Comparison of ENCODE assay signal across 11 cellular contexts in the genomic region with DNA sequence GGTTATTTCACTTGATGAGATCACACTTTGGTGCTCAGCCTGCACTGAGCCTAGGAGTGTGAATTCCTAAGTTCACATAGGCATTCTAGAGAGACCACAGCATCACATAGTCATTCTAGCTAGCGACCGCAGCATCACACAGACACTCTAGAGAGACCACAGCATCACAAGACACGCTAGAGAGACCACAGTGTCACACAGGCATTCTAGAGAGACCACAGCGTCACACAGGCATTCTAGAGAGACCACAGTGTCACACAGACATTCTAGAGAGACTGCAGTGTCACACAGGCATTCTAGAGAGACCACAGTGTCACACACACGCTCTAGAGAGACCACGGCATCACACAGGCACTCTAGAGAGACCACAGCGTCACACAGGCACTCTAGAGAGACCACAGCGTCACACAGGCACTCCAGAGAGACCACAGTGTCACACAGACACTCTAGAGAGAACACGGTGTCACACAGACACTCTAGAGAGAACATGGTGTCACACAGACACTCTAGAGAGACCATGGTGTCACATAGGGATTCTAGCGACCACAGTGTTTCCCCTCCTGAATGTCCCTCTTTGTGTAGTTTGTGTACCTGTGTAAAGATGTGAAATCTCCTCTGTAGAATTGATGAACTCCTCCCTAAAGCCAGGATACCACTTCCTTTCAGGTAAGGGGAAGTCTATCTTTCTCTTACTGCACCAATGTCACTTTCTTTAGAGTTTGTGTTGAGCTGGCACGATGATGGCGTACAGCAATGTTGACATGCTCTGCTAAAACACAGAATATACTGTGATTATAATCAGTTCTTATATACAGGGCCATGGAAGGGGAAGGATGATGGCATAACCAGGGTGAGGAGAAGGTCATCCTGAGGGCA.
DNase-seq lines count a peak whose midpoint lies in the region; ATAC-seq and TF ChIP-seq lines count a peak whose summit lies in the region.
"Had no signal": no experiment of that assay in that cellular context is flagged by ENCODE, and none has a peak within 500 bp of the region (broad histone marks: within the 10 kb centered on the region; RNA-seq: fewer than 3 reads in every experiment).

No MANE protein-coding gene starts in this region.

- ATAC-seq in GM19035 (IDR thresholded peaks at IDR 0.05; ENCODE audit: unreplicated experiment) (no peak), GM19455 (IDR thresholded peaks at IDR 0.05; ENCODE audit: unreplicated experiment) (no peak)

- DNase-seq in activated effector memory CD4-positive, alpha-beta T cell treated with Interleukin-2 at 50 U/mL for 16 hours: peak; percentile 10
- no peak for DNase-seq in activated effector memory CD4-positive, alpha-beta T cell treated with anti-CD3 and anti-CD28 coated beads, Interleukin-2, amount 50 U/mL, for 16 hours
- DNase-seq in SW480 (ENCODE audit: low spot score) (peak; percentile 14), HEK293T (ENCODE audit: extremely low spot score) (no peak)
- DNase-seq in central memory CD4-positive, alpha-beta T cell: peak; percentile 29
- peak; percentile 36 for DNase-seq in stimulated activated naive CD4-positive, alpha-beta T cell treated with Interleukin-2 at 50 U/mL for 16 hours (lab: John Stamatoyannopoulos, UW)
- DNase-seq: foreskin fibroblast, NCI-H345, Right ventricle myocardium superior had no signal

- POLR2A ChIA-PET in HEK293T (lab: Yijun Ruan, JAX): no interaction called here

- CTCF ChIA-PET in HEK293T (lab: Yijun Ruan, JAX): no interaction called here

TF ChIP-seq in HEK293T, 16 proteins besides CTCF, POLR2A, EP300 and RAD21:
- TF ChIP-seq FOXM1 (IDR thresholded peaks at IDR 0.05; ENCODE audit: borderline replicate concordance) (no peak), TARDBP (IDR thresholded peaks at IDR 0.05) (no peak)

Comparison
In these comparisons a context has a peak if more than half of its experiments do, and no peak if none do; other contexts are left out.
1. DNase-seq: peak in activated effector memory CD4-positive, alpha-beta T cell treated with Interleukin-2 at 50 U/mL for 16 hours (single experiment), SW480 (single experiment), central memory CD4-positive, alpha-beta T cell (single experiment) and stimulated activated naive CD4-positive, alpha-beta T cell treated with Interleukin-2 at 50 U/mL for 16 hours (single experiment); none in activated effector memory CD4-positive, alpha-beta T cell treated with anti-CD3 and anti-CD28 coated beads, Interleukin-2, amount 50 U/mL, for 16 hours (single experiment) and HEK293T (single experiment).